23 cellular contexts compared by ENCODE assay signal in genomic region chr17:81913394-81914102, GRCh38. TPM values are rescaled to one million over a fixed set of nuclear protein-coding genes. Genes with fewer than 3 reads are reported as not detected.
DNase-seq lines count a peak whose midpoint lies in the region; ATAC-seq and TF ChIP-seq lines count a peak whose summit lies in the region.
"Had no signal": no experiment of that assay in that cellular context is flagged by ENCODE, and none has a peak within 500 bp of the region (broad histone marks: within the 10 kb centered on the region; RNA-seq: fewer than 3 reads in every experiment).

No MANE protein-coding gene starts in this region.

- ATAC-seq in RWPE2 (ENCODE audit: low read depth) (no peak), HG03378 (IDR thresholded peaks at IDR 0.05; ENCODE audit: unreplicated experiment) (no peak)
- no peak for ATAC-seq in effector memory CD8-positive, alpha-beta T cell (replicated peaks)
- ATAC-seq: body of pancreas had no signal

- peak overlapping the region in 5 of 7 donors; percentile 8 to 82 (median 38) for H3K4me3 Mint-ChIP-seq in CD8-positive, alpha-beta memory T cell
- H3K4me3 Mint-ChIP-seq in effector memory CD8-positive, alpha-beta T cell: no peak overlapping the region
- H3K4me3 Mint-ChIP-seq: activated naive CD8-positive, alpha-beta T cell treated with anti-CD3 and anti-CD28 coated beads for 36 hours; memory B cell; T-helper 1 cell treated with Interleukin-12 subunit alpha and Interleukin-12 subunit beta and Interleukin-4 antibody, amounts not matched to agents 30 μg/mL and 1 μg/mL, for 36 hours had no signal

- no peak overlapping the region for H3K27ac ChIP-seq in CD8-positive, alpha-beta memory T cell (ENCODE audit: low read depth, low read length)
- H3K27ac ChIP-seq in RWPE2 (ENCODE audit: poor library complexity, severe bottlenecking): peak overlapping the region; percentile 46
- peak overlapping the region; percentile 39 for H3K27ac ChIP-seq in hepatocyte
- H3K27ac ChIP-seq: body of pancreas, Peyer's patch, thoracic aorta, VCaP had no signal

- H3K27ac Mint-ChIP-seq in CD8-positive, alpha-beta memory T cell: peak overlapping the region in 3 of 8 donors; percentile 5 to 71 (median 68)
- no peak overlapping the region for H3K27ac Mint-ChIP-seq in effector memory CD8-positive, alpha-beta T cell
- H3K27ac Mint-ChIP-seq: activated naive CD8-positive, alpha-beta T cell treated with anti-CD3 and anti-CD28 coated beads for 36 hours; activated T-helper 2 cell treated with anti-CD3 and anti-CD28 coated beads, Interferon-gamma antibody, Interleukin-2, Interleukin-4, amounts not matched to agents 10 μg/mL and 5 μg/mL and 100 μg/mL, durations not matched to agents 14 hours and 24 hours and 36 hours; memory B cell; T-helper 1 cell treated with Interleukin-12 subunit alpha and Interleukin-12 subunit beta and Interleukin-4 antibody, amounts not matched to agents 30 μg/mL and 1 μg/mL, for 36 hours had no signal

- peaks cover 35% of the 10 kb centered on the region for H3K4me1 ChIP-seq in CD8-positive, alpha-beta memory T cell (ENCODE audit: insufficient read depth, low read length)
- H3K4me1 ChIP-seq in RWPE2 (ENCODE audit: insufficient read depth, poor library complexity, severe bottlenecking): peaks cover 29% of the 10 kb centered on the region
- peaks cover 32% of the 10 kb centered on the region for H3K4me1 ChIP-seq in hepatocyte (ENCODE audit: insufficient read depth)

- no peaks in the 10 kb centered on the region for H3K9me3 ChIP-seq in CD8-positive, alpha-beta memory T cell (ENCODE audit: low read length)
- no peaks in the 10 kb centered on the region for H3K9me3 ChIP-seq in RWPE2 (ENCODE audit: severe bottlenecking)
- H3K9me3 ChIP-seq in hepatocyte (ENCODE audit: low read depth): no peaks in the 10 kb centered on the region
- H3K9me3 ChIP-seq: body of pancreas, MG63, Peyer's patch, thoracic aorta had no signal

- H2AFZ ChIP-seq in hepatocyte: no peak overlapping the region

- POLR2A ChIA-PET in CD8-positive, alpha-beta memory T cell (lab: Charles Lee): interaction anchor here (0.6 to 1.2 kb wide), 2 partner anchors 13 to 51 kb away, joined by 4 to 6 read pairs; no protein-coding TSS in a partner anchor

- H3K36me3 ChIP-seq in CD8-positive, alpha-beta memory T cell (ENCODE audit: insufficient read depth, low read length): peaks cover 32% of the 10 kb centered on the region
- H3K36me3 ChIP-seq in RWPE2 (ENCODE audit: low read depth): peaks cover 54% of the 10 kb centered on the region
- H3K36me3 ChIP-seq in hepatocyte (replicated peaks; ENCODE audit: insufficient read depth, low read depth): no peaks in the 10 kb centered on the region

- no peak overlapping the region for H3K4me3 ChIP-seq in CD8-positive, alpha-beta memory T cell (ENCODE audit: low read length)
- H3K4me3 ChIP-seq in RWPE2 (ENCODE audit: severe bottlenecking) (no peak overlapping the region), hepatocyte (no peak overlapping the region)
- H3K4me3 ChIP-seq: body of pancreas, MG63, Peyer's patch, thoracic aorta had no signal

- DNase-seq in CD8-positive, alpha-beta memory T cell: no peak
- no peak for DNase-seq in RWPE2 (ENCODE audit: low spot score)
- DNase-seq in hepatocyte (ENCODE audit: low spot score): no peak
- DNase-seq in effector memory CD8-positive, alpha-beta T cell: no peak
- DNase-seq in dermis blood vessel endothelial cell: no peak
- DNase-seq: activated CD4-positive, alpha-beta T cell treated with anti-CD3 and anti-CD28 coated beads, Interleukin-2, amount 50 U/mL, for 1 hour; activated CD8-positive, alpha-beta memory T cell treated with anti-CD3 and anti-CD28 coated beads, Interleukin-2, amount 50 U/mL, for 4 hours; activated naive CD8-positive, alpha-beta T cell treated with anti-CD3 and anti-CD28 coated beads for 36 hours; body of pancreas; MG63; NCI-H1417; NCI-H2081 treated with DMSO at 0.1 percent for 48 hours; NCI-H446; Peyer's patch; retina; stimulated activated CD4-positive, alpha-beta T cell treated with anti-CD3 and anti-CD28 coated beads, Interleukin-4, amount 100 ng/mL, for 1 hour; stimulated activated naive CD4-positive, alpha-beta T cell had no signal

- no peaks in the 10 kb centered on the region for H3K9me3 Mint-ChIP-seq in CD8-positive, alpha-beta memory T cell
- H3K9me3 Mint-ChIP-seq in effector memory CD8-positive, alpha-beta T cell: no peaks in the 10 kb centered on the region
- H3K9me3 Mint-ChIP-seq: activated naive CD8-positive, alpha-beta T cell treated with anti-CD3 and anti-CD28 coated beads for 36 hours; activated T-helper 2 cell treated with anti-CD3 and anti-CD28 coated beads, Interferon-gamma antibody, Interleukin-2, Interleukin-4, amounts not matched to agents 10 μg/mL and 5 μg/mL and 100 μg/mL, durations not matched to agents 14 hours and 24 hours and 36 hours; memory B cell; T-helper 1 cell treated with Interleukin-12 subunit alpha and Interleukin-12 subunit beta and Interleukin-4 antibody, amounts not matched to agents 30 μg/mL and 1 μg/mL, for 36 hours had no signal

- peaks cover 0 to 61% (median 6%) of the 10 kb centered on the region in 3 donors for H3K36me3 Mint-ChIP-seq in CD8-positive, alpha-beta memory T cell
- peaks cover 49% of the 10 kb centered on the region for H3K36me3 Mint-ChIP-seq in effector memory CD8-positive, alpha-beta T cell (ENCODE audit: insufficient read depth)

- 98% methylated on average over 25 of the region's 31 CpGs for WGBS in hepatocyte (ENCODE audit: low lambda C conversion rate, missing lambda C conversion rate)

- H3K4me1 Mint-ChIP-seq in CD8-positive, alpha-beta memory T cell: peaks cover 22 to 53% (median 26%) of the 10 kb centered on the region in 3 donors
- peaks cover 24 to 27% of the 10 kb centered on the region in 2 donors for H3K4me1 Mint-ChIP-seq in effector memory CD8-positive, alpha-beta T cell (ENCODE audit: low read depth in 2 of 2)

- peaks cover 6% of the 10 kb centered on the region for H4K20me1 ChIP-seq in hepatocyte (ENCODE audit: insufficient read depth, poor library complexity, severe bottlenecking)

- H3K27me3 ChIP-seq in CD8-positive, alpha-beta memory T cell (ENCODE audit: insufficient read depth, low read length, poor library complexity, severe bottlenecking): no peaks in the 10 kb centered on the region
- H3K27me3 ChIP-seq in RWPE2 (ENCODE audit: insufficient read depth, poor library complexity, severe bottlenecking): no peaks in the 10 kb centered on the region
- H3K27me3 ChIP-seq in hepatocyte: no peaks in the 10 kb centered on the region
- H3K27me3 ChIP-seq: body of pancreas, MG63, Peyer's patch had no signal

- H3K27me3 Mint-ChIP-seq in CD8-positive, alpha-beta memory T cell: no peaks in the 10 kb centered on the region
- no peaks in the 10 kb centered on the region for H3K27me3 Mint-ChIP-seq in effector memory CD8-positive, alpha-beta T cell
- H3K27me3 Mint-ChIP-seq: activated naive CD8-positive, alpha-beta T cell treated with anti-CD3 and anti-CD28 coated beads for 36 hours; memory B cell had no signal

- H3K9me2 ChIP-seq in hepatocyte (replicated peaks; ENCODE audit: insufficient read depth): no peaks in the 10 kb centered on the region

- TF ChIP-seq CTCF in RWPE2 (IDR thresholded peaks at IDR 0.05; ENCODE audit: poor library complexity, severe bottlenecking) (no peak), hepatocyte (IDR thresholded peaks at IDR 0.05; ENCODE audit: poor library complexity) (no peak)

- no peak overlapping the region for H3K4me2 ChIP-seq in hepatocyte

- CTCF ChIA-PET in CD8-positive, alpha-beta memory T cell (lab: Charles Lee): no interaction called here

- H3K79me2 ChIP-seq in hepatocyte: peaks cover 44% of the 10 kb centered on the region

RNA-seq across cellular contexts. Expression of gene PCYT2, which starts 2.3 kb away (rescaled TPM):
- total RNA-seq in CD8-positive, alpha-beta memory T cell: 10 to 100 TPM; 30.3 to 31.6 TPM
- 35.7 TPM for polyA plus RNA-seq in CD8-positive, alpha-beta memory T cell
- total RNA-seq in hepatocyte: 81.1 and 84.7 TPM in 2 replicates
- polyA plus RNA-seq in hepatocyte: 124 and 126 TPM in 2 replicates
- 41.0 and 80.1 TPM in 2 replicates for total RNA-seq in dermis blood vessel endothelial cell

RNA-seq across cellular contexts. Expression of gene SIRT7, which starts 4.4 kb away (rescaled TPM):
- 10 to 100 TPM; 41.4 to 41.7 TPM for total RNA-seq in CD8-positive, alpha-beta memory T cell
- polyA plus RNA-seq in CD8-positive, alpha-beta memory T cell: 40.1 TPM
- 16.5 and 18.6 TPM in 2 replicates for total RNA-seq in hepatocyte
- 35.2 and 36.0 TPM in 2 replicates for polyA plus RNA-seq in hepatocyte
- total RNA-seq in dermis blood vessel endothelial cell: 17.3 and 21.1 TPM in 2 replicates

RNA-seq across cellular contexts. Expression of gene NPB, which starts 11.5 kb away (rescaled TPM):
- under 1 TPM; 0.57 to 0.62 TPM for total RNA-seq in CD8-positive, alpha-beta memory T cell
- polyA plus RNA-seq in CD8-positive, alpha-beta memory T cell: not detected
- total RNA-seq in hepatocyte (0.47 and 2.6 TPM in 2 replicates), dermis blood vessel endothelial cell (0.28 TPM in 1 of 2 replicates, not detected in the other)
- polyA plus RNA-seq in hepatocyte: 2.2 and 3.2 TPM in 2 replicates

RNA-seq across cellular contexts. Expression of gene MAFG, which starts 14.0 kb away (rescaled TPM):
- total RNA-seq in CD8-positive, alpha-beta memory T cell: 10 to 100 TPM; 28.4 to 34.7 TPM
- polyA plus RNA-seq in CD8-positive, alpha-beta memory T cell: 2.5 TPM
- total RNA-seq in hepatocyte (18.1 and 21.3 TPM in 2 replicates), dermis blood vessel endothelial cell (19.7 and 22.4 TPM in 2 replicates)
- 28.5 and 37.4 TPM in 2 replicates for polyA plus RNA-seq in hepatocyte

RNA-seq across cellular contexts. Expression of gene ANAPC11, which starts 22.0 kb away (rescaled TPM):
- 100 to 1,000 TPM; 146 to 149 TPM for total RNA-seq in CD8-positive, alpha-beta memory T cell
- 287 TPM for polyA plus RNA-seq in CD8-positive, alpha-beta memory T cell
- total RNA-seq in hepatocyte (129 and 155 TPM in 2 replicates), dermis blood vessel endothelial cell (79.9 and 128 TPM in 2 replicates)
- polyA plus RNA-seq in hepatocyte: 307 and 345 TPM in 2 replicates

Comparison
In these comparisons a context has a peak if more than half of its experiments do, and no peak if none do; other contexts are left out.
1. H3K4me3 Mint-ChIP-seq: peak in CD8-positive, alpha-beta memory T cell (5 of 7); none in effector memory CD8-positive, alpha-beta T cell (0 of 2).